Comparison of ENCODE assay signal across 1 cellular context in the genomic region with DNA sequence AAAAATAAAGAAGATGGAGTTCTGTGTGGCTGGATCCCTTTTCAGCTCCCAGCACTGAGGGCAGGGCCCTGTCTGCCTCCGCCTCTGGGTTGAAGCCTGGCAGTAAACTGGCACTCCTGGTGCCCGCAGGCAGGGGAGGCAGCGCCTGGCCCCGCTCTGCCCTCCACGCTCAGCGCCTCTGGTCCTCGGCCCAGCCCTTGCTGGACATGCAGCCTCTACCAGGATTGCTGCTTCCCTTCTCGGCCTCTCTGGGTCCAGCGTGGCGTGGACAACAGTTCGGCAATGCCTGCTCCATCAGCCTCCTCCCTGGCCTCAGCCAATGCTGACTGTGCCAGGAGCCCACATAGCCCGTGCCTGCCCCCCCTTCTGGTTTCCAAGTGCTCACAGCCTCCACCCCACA.
TF ChIP-seq lines count a peak whose summit lies in the region.

No MANE protein-coding gene starts in this region.

TF ChIP-seq in H1, 55 proteins besides CTCF, POLR2A, EP300 and RAD21:
- TF ChIP-seq CBX8 (IDR thresholded peaks at IDR 0.05; ENCODE audit: borderline replicate concordance, low read depth, low read length) (no peak), SIX5 (IDR thresholded peaks at IDR 0.05; ENCODE audit: low read depth, low read length) (no peak), CREB1 (IDR thresholded peaks at IDR 0.05) (no peak), POU5F1 (IDR thresholded peaks at IDR 0.05; ENCODE audit: low read depth, low read length) (no peak), CTBP2 (IDR thresholded peaks at IDR 0.05; ENCODE audit: borderline replicate concordance, insufficient read depth, insufficient read length, low read length) (no peak), ZNF274 (IDR thresholded peaks at IDR 0.05; ENCODE audit: borderline replicate concordance, extremely low read depth, low read length) (no peak), GABPA (IDR thresholded peaks at IDR 0.05; ENCODE audit: borderline replicate concordance, insufficient read depth, low read length) (no peak)
